ENCODE assay signal across 20 cellular contexts in genomic region chr2:235957231-235957630, GRCh38.
"Had no signal": no experiment of that assay in that cellular context is flagged by ENCODE, and none has a peak within 500 bp of the region (broad histone marks: within the 10 kb centered on the region; RNA-seq: fewer than 3 reads in every experiment).

No MANE protein-coding gene starts in this region.

- H3K9me3 ChIP-seq: left ventricle myocardium inferior, mucosa of descending colon, pancreas, prostate gland, spleen, tibial nerve, uterus had no signal

- H3K27me3 ChIP-seq: pancreas, spleen, tibial nerve, uterus had no signal

- H3K4me1 ChIP-seq: left ventricle myocardium inferior, pancreas, prostate gland, spleen, tibial nerve, uterus had no signal

- H3K27ac ChIP-seq: left ventricle myocardium inferior, pancreas, prostate gland, spleen, tibial nerve, uterus had no signal

- DNase-seq: islet precursor cell; left ventricle myocardium inferior; midbrain; mucosa of descending colon; naive thymus-derived CD4-positive, alpha-beta T cell; retina; right cardiac atrium; small intestine; stimulated activated CD4-positive, alpha-beta T cell treated with anti-CD3 and anti-CD28 coated beads, Interleukin-4, amount 100 ng/mL, for 24 hours; stimulated activated naive CD4-positive, alpha-beta T cell; stimulated activated naive CD8-positive, alpha-beta T cell treated with anti-CD3 and anti-CD28 coated beads, Interleukin-15, amount 100 ng/mL, for 72 hours; uterus had no signal

- H3K36me3 ChIP-seq: pancreas, prostate gland, spleen, uterus had no signal

- ATAC-seq: mucosa of descending colon; naive thymus-derived CD4-positive, alpha-beta T cell; natural killer cell treated with Interleukin-12 subunit alpha and Interleukin-12 subunit beta and Interleukin-15 and Interleukin-18, amount 100 ng/mL, for 72 hours; pancreas; right cardiac atrium; sciatic nerve; stimulated activated effector memory CD8-positive, alpha-beta T cell treated with anti-CD3 and anti-CD28 coated beads, Interleukin-12 subunit alpha, Interleukin-12 subunit beta, amount 100 ng/mL, for 72 hours; stimulated activated naive CD8-positive, alpha-beta T cell treated with anti-CD3 and anti-CD28 coated beads, Interleukin-15, amount 100 ng/mL, for 72 hours had no signal

- H3K4me3 ChIP-seq: left ventricle myocardium inferior, lung, mucosa of descending colon, pancreas, prostate gland, spleen, tibial nerve, uterus had no signal
